Comparison of ENCODE assay signal across 8 cellular contexts in the genomic region with DNA sequence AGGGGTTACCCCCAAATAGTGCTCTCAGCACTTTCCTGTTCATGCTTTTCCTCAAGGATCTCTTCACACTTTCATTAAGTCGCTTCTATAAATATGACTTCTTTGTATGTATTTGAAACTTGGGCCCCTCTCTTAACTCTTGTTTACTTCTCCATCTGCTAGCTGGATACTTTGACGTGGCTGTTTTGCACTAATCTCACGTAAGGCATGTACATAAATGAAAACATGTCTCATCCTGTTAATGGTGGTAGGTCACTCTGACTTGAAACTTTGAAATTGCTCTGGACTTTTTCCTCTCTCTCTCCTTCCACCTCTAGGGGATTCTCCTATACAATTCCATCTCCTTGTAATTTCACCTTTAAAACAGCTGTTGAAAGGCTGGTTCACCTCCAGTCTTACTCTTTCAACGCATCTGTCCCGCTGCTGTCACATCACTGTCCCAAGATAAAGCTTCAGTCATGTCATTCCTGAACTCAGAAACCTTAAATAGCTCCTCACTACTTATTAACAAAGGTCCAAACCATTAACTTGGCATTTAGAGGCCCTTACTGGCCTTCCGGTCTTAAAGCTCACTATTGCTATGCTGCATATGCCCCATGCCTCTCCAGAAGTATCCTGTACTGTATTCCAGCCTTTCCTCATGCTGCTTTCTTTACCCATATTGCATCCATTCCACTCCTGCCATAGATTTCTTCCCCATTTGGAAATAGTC. TPM values are rescaled to one million over a fixed set of nuclear protein-coding genes. Genes with fewer than 3 reads are reported as not detected.
DNase-seq lines count a peak whose midpoint lies in the region; ATAC-seq lines count a peak whose summit lies in the region.

No MANE protein-coding gene starts in this region.

- H3K4me1 ChIP-seq in subcutaneous abdominal adipose tissue (ENCODE audit: control insufficient read depth in 5 of 5, insufficient read depth in 5 of 5, low read length in 5 of 5) = peaks cover 11 to 38% (median 28%) of the 10 kb centered on the region in 5 donors

- H3K27ac Mint-ChIP-seq in activated T-helper 2 cell treated with anti-CD3 and anti-CD28 coated beads, Interferon-gamma antibody, Interleukin-2, Interleukin-4, amounts not matched to agents 10 μg/mL and 5 μg/mL and 100 μg/mL, durations not matched to agents 14 hours and 24 hours and 36 hours = peak overlapping the region; percentile 100

- H3K4me1 Mint-ChIP-seq in activated T-helper 2 cell treated with anti-CD3 and anti-CD28 coated beads, Interferon-gamma antibody, Interleukin-2, Interleukin-4, amounts not matched to agents 10 μg/mL and 5 μg/mL and 100 μg/mL, durations not matched to agents 14 hours and 24 hours and 36 hours (ENCODE audit: low read depth) = peaks cover 26% of the 10 kb centered on the region

- peak overlapping the region; percentile 98 for H3K4me3 Mint-ChIP-seq in activated T-helper 2 cell treated with anti-CD3 and anti-CD28 coated beads, Interferon-gamma antibody, Interleukin-2, Interleukin-4, amounts not matched to agents 10 μg/mL and 5 μg/mL and 100 μg/mL, durations not matched to agents 14 hours and 24 hours and 36 hours (ENCODE audit: low read depth)

- no peak for ATAC-seq in HG02973 (IDR thresholded peaks at IDR 0.05; ENCODE audit: unreplicated experiment)

- H3K27me3 Mint-ChIP-seq in activated T-helper 2 cell treated with anti-CD3 and anti-CD28 coated beads, Interferon-gamma antibody, Interleukin-2, Interleukin-4, amounts not matched to agents 10 μg/mL and 5 μg/mL and 100 μg/mL, durations not matched to agents 14 hours and 24 hours and 36 hours (ENCODE audit: low read depth) = no peaks in the 10 kb centered on the region

- peak overlapping the region; percentile 79 to 99 (median 99) for H3K9ac ChIP-seq in subcutaneous abdominal adipose tissue (ENCODE audit: low read length in 5 of 5)

- H3K36me3 Mint-ChIP-seq in activated T-helper 2 cell treated with anti-CD3 and anti-CD28 coated beads, Interferon-gamma antibody, Interleukin-2, Interleukin-4, amounts not matched to agents 10 μg/mL and 5 μg/mL and 100 μg/mL, durations not matched to agents 14 hours and 24 hours and 36 hours (ENCODE audit: low read depth) = peaks cover 12% of the 10 kb centered on the region

- H3K4me3 ChIP-seq in subcutaneous abdominal adipose tissue (ENCODE audit: low read depth in 1 of 5, low read length in 5 of 5) = peak overlapping the region; percentile 79 to 95 (median 90)

- H3K27ac ChIP-seq in subcutaneous abdominal adipose tissue (ENCODE audit: low read depth, low read length) = peak overlapping the region; percentile 100

- H3K9me3 Mint-ChIP-seq in activated T-helper 2 cell treated with anti-CD3 and anti-CD28 coated beads, Interferon-gamma antibody, Interleukin-2, Interleukin-4, amounts not matched to agents 10 μg/mL and 5 μg/mL and 100 μg/mL, durations not matched to agents 14 hours and 24 hours and 36 hours = no peaks in the 10 kb centered on the region

- H3K27me3 ChIP-seq in subcutaneous abdominal adipose tissue (ENCODE audit: control insufficient read depth in 5 of 5, insufficient read depth in 4 of 5, low read length in 5 of 5) = no peaks in the 10 kb centered on the region

- no peaks in the 10 kb centered on the region for H3K9me3 ChIP-seq in subcutaneous abdominal adipose tissue (ENCODE audit: control insufficient read depth in 5 of 5, low read length in 5 of 5)

- H3K36me3 ChIP-seq in subcutaneous abdominal adipose tissue (ENCODE audit: control insufficient read depth in 5 of 5, insufficient read depth in 5 of 5, low read length in 5 of 5) = peaks cover 0 to 5% (median 0%) of the 10 kb centered on the region in 5 donors

- intact Hi-C loops in activated T-helper 2 cell treated with anti-CD3 and anti-CD28 coated beads, Interferon-gamma antibody, Interleukin-2, Interleukin-4, amounts not matched to agents 10 μg/mL and 5 μg/mL and 100 μg/mL, durations not matched to agents 14 hours and 24 hours and 36 hours (cut with micrococcal nuclease) = no loop called here

- DNase-seq in NCI-H82 (lab: John Stamatoyannopoulos, UW) = peak; percentile 23
- no peak for DNase-seq in NCI-H82 treated with DMSO at 0.1 percent for 48 hours (lab: John Stamatoyannopoulos, UW; ENCODE audit: unreplicated experiment)
- DNase-seq in activated T-helper 2 cell treated with anti-CD3 and anti-CD28 coated beads, Interferon-gamma antibody, Interleukin-2, Interleukin-4, amounts not matched to agents 10 μg/mL and 5 μg/mL and 100 μg/mL, durations not matched to agents 14 hours and 24 hours and 36 hours (ENCODE audit: low spot score) = no peak
- peak; percentile 51 for DNase-seq in iris pigment epithelial cell (ENCODE audit: low read depth)
- DNase-seq in stimulated activated CD4-positive, alpha-beta T cell treated with anti-CD3 and anti-CD28 coated beads, Interleukin-1b, Interleukin-23, amount 100 ng/mL, for 48 hours = no peak
- DNase-seq in epidermal melanocyte (ENCODE audit: insufficient read length, low spot score) = no peak

RNA-seq across cellular contexts. Expression of gene BLOC1S6, which starts 1.2 kb away (rescaled TPM):
- total RNA-seq in activated T-helper 2 cell treated with anti-CD3 and anti-CD28 coated beads, Interferon-gamma antibody, Interleukin-2, Interleukin-4, amounts not matched to agents 10 μg/mL and 5 μg/mL and 100 μg/mL, durations not matched to agents 14 hours and 24 hours and 36 hours = 49.7 and 50.2 TPM in 2 replicates

RNA-seq across cellular contexts. Expression of gene SQOR, which starts 46.5 kb away (rescaled TPM):
- 111 and 115 TPM in 2 replicates for total RNA-seq in activated T-helper 2 cell treated with anti-CD3 and anti-CD28 coated beads, Interferon-gamma antibody, Interleukin-2, Interleukin-4, amounts not matched to agents 10 μg/mL and 5 μg/mL and 100 μg/mL, durations not matched to agents 14 hours and 24 hours and 36 hours

Comparison
In these comparisons a context has a peak if more than half of its experiments do, and no peak if none do; other contexts are left out.
1. DNase-seq: peak in NCI-H82 (single experiment) and iris pigment epithelial cell (single experiment); none in NCI-H82 treated with DMSO at 0.1 percent for 48 hours (single experiment), activated T-helper 2 cell treated with anti-CD3 and anti-CD28 coated beads, Interferon-gamma antibody, Interleukin-2, Interleukin-4, amounts not matched to agents 10 μg/mL and 5 μg/mL and 100 μg/mL, durations not matched to agents 14 hours and 24 hours and 36 hours (single experiment), stimulated activated CD4-positive, alpha-beta T cell treated with anti-CD3 and anti-CD28 coated beads, Interleukin-1b, Interleukin-23, amount 100 ng/mL, for 48 hours (single experiment) and epidermal melanocyte (single experiment).